In genomic region chr4:112170451-112170993, GRCh38 we compare ENCODE assay signal across 10 cellular contexts. TPM values are rescaled to one million over a fixed set of nuclear protein-coding genes. Genes with fewer than 3 reads are reported as not detected.
A peak's percentile ranks its signal among the peaks of the same experiment; 100 is the strongest.
DNase-seq lines count a peak whose midpoint lies in the region; ATAC-seq, FAIRE-seq and TF ChIP-seq lines count a peak whose summit lies in the region.
"Had no signal": no experiment of that assay in that cellular context is flagged by ENCODE, and none has a peak within 500 bp of the region (broad histone marks: within the 10 kb centered on the region; RNA-seq: fewer than 3 reads in every experiment).

No MANE protein-coding gene starts in this region.

- no peak overlapping the region for H3K4me3 Mint-ChIP-seq in astrocyte (ENCODE audit: unreplicated experiment)
- H3K4me3 Mint-ChIP-seq in stimulated activated naive B cell treated with anti-CD40 and anti-IgM and Interleukin-4, amounts not matched to agents 10 μg/mL and 1 μg/mL and 100 μg/mL, for 72 hours: no peak overlapping the region
- no peak overlapping the region for H3K4me3 Mint-ChIP-seq in stimulated activated memory B cell treated with anti-CD40 and anti-IgM and Interleukin-4, amounts not matched to agents 10 μg/mL and 1 μg/mL and 100 μg/mL, for 72 hours

- no peaks in the 10 kb centered on the region for H3K36me3 Mint-ChIP-seq in astrocyte (ENCODE audit: low read depth, unreplicated experiment)
- peaks cover 7 to 17% of the 10 kb centered on the region in 2 donors for H3K36me3 Mint-ChIP-seq in stimulated activated naive B cell treated with anti-CD40 and anti-IgM and Interleukin-4, amounts not matched to agents 10 μg/mL and 1 μg/mL and 100 μg/mL, for 72 hours
- peaks cover 10% of the 10 kb centered on the region for H3K36me3 Mint-ChIP-seq in stimulated activated memory B cell treated with anti-CD40 and anti-IgM and Interleukin-4, amounts not matched to agents 10 μg/mL and 1 μg/mL and 100 μg/mL, for 72 hours

- intact Hi-C loops in posterior cingulate gyrus (cut with DNase I): no loop called here

- DNase-seq in DMS53 (lab: John Stamatoyannopoulos, UW) (peak; percentile 49), astrocyte (ENCODE audit: low read depth) (peak; percentile 68), posterior cingulate gyrus (no peak)
- no peak for DNase-seq in stimulated activated naive B cell treated with anti-CD40 and anti-IgM and Interleukin-4, amounts not matched to agents 10 μg/mL and 1 μg/mL and 100 μg/mL, for 72 hours
- DNase-seq: head of caudate nucleus had no signal

- H3K36me3 ChIP-seq in astrocyte (ENCODE audit: insufficient read depth, low read length) (no peaks in the 10 kb centered on the region), mesodermal cell (ENCODE audit: control insufficient read depth, insufficient read depth, low read length) (no peaks in the 10 kb centered on the region)
- H3K36me3 ChIP-seq: right atrium auricular region had no signal

- no peak for ATAC-seq in HG03095 (IDR thresholded peaks at IDR 0.05; ENCODE audit: unreplicated experiment)
- ATAC-seq in stimulated activated naive B cell treated with anti-CD40 and anti-IgM and Interleukin-4, amounts not matched to agents 10 μg/mL and 1 μg/mL and 100 μg/mL, for 72 hours (replicated peaks): no peak
- no peak for ATAC-seq in stimulated activated memory B cell treated with anti-CD40 and anti-IgM and Interleukin-4, amounts not matched to agents 10 μg/mL and 1 μg/mL and 100 μg/mL, for 72 hours

- H3K27ac Mint-ChIP-seq in astrocyte (ENCODE audit: unreplicated experiment): peak overlapping the region; percentile 95
- no peak overlapping the region for H3K27ac Mint-ChIP-seq in stimulated activated naive B cell treated with anti-CD40 and anti-IgM and Interleukin-4, amounts not matched to agents 10 μg/mL and 1 μg/mL and 100 μg/mL, for 72 hours
- H3K27ac Mint-ChIP-seq in stimulated activated memory B cell treated with anti-CD40 and anti-IgM and Interleukin-4, amounts not matched to agents 10 μg/mL and 1 μg/mL and 100 μg/mL, for 72 hours: no peak overlapping the region

- H3K9me3 Mint-ChIP-seq in astrocyte (ENCODE audit: unreplicated experiment): no peaks in the 10 kb centered on the region
- H3K9me3 Mint-ChIP-seq in stimulated activated naive B cell treated with anti-CD40 and anti-IgM and Interleukin-4, amounts not matched to agents 10 μg/mL and 1 μg/mL and 100 μg/mL, for 72 hours: no peaks in the 10 kb centered on the region
- no peaks in the 10 kb centered on the region for H3K9me3 Mint-ChIP-seq in stimulated activated memory B cell treated with anti-CD40 and anti-IgM and Interleukin-4, amounts not matched to agents 10 μg/mL and 1 μg/mL and 100 μg/mL, for 72 hours

- peaks cover 34% of the 10 kb centered on the region for H3K4me1 Mint-ChIP-seq in astrocyte (ENCODE audit: low read depth, unreplicated experiment)
- H3K4me1 Mint-ChIP-seq in stimulated activated naive B cell treated with anti-CD40 and anti-IgM and Interleukin-4, amounts not matched to agents 10 μg/mL and 1 μg/mL and 100 μg/mL, for 72 hours: peaks cover 11 to 23% of the 10 kb centered on the region in 2 donors
- H3K4me1 Mint-ChIP-seq in stimulated activated memory B cell treated with anti-CD40 and anti-IgM and Interleukin-4, amounts not matched to agents 10 μg/mL and 1 μg/mL and 100 μg/mL, for 72 hours: no peaks in the 10 kb centered on the region

- no peaks in the 10 kb centered on the region for H3K27me3 ChIP-seq in astrocyte (ENCODE audit: insufficient read depth, low read length)
- H3K27me3 ChIP-seq: right atrium auricular region had no signal

- TF ChIP-seq EP300 in Ishikawa (IDR thresholded peaks at IDR 0.05; ENCODE audit: borderline replicate concordance): no peak

- TF ChIP-seq CTCF in astrocyte (IDR thresholded peaks at IDR 0.05; ENCODE audit: insufficient read depth, low read depth, low read length): no peak

- no peaks in the 10 kb centered on the region for H4K20me1 ChIP-seq in astrocyte (ENCODE audit: insufficient read depth, low read length)

- H3K4me1 ChIP-seq in astrocyte (ENCODE audit: insufficient read depth, low read length) (no peaks in the 10 kb centered on the region), mesodermal cell (ENCODE audit: control insufficient read depth, insufficient read depth, low read length, poor library complexity, severe bottlenecking) (peaks cover 23% of the 10 kb centered on the region)

- no peaks in the 10 kb centered on the region for H3K27me3 Mint-ChIP-seq in astrocyte (ENCODE audit: low read depth, unreplicated experiment)
- no peaks in the 10 kb centered on the region for H3K27me3 Mint-ChIP-seq in stimulated activated naive B cell treated with anti-CD40 and anti-IgM and Interleukin-4, amounts not matched to agents 10 μg/mL and 1 μg/mL and 100 μg/mL, for 72 hours
- H3K27me3 Mint-ChIP-seq in stimulated activated memory B cell treated with anti-CD40 and anti-IgM and Interleukin-4, amounts not matched to agents 10 μg/mL and 1 μg/mL and 100 μg/mL, for 72 hours: no peaks in the 10 kb centered on the region

- peak; percentile 94 for FAIRE-seq in astrocyte (lab: Jason Lieb, UNC)

- H3K4me3 ChIP-seq in astrocyte (ENCODE audit: insufficient read depth, low read depth, low read length) (no peak overlapping the region), mesodermal cell (ENCODE audit: extremely low read depth, insufficient read depth, low read length, poor library complexity, severe bottlenecking) (no peak overlapping the region)
- H3K4me3 ChIP-seq: right atrium auricular region had no signal

- H3K4me2 ChIP-seq in astrocyte (ENCODE audit: low read length): peak overlapping the region; percentile 7

- H3K9me3 ChIP-seq in astrocyte (ENCODE audit: insufficient read depth, low read depth, low read length) (no peaks in the 10 kb centered on the region), mesodermal cell (ENCODE audit: control insufficient read depth, low read length) (no peaks in the 10 kb centered on the region)
- H3K9me3 ChIP-seq: right atrium auricular region had no signal

- H3K27ac ChIP-seq in astrocyte (ENCODE audit: low read depth, low read length) (peak overlapping the region; percentile 40), mesodermal cell (ENCODE audit: low read depth, low read length, severe bottlenecking) (peak overlapping the region; percentile 87)
- H3K27ac ChIP-seq: right atrium auricular region had no signal

- no peak overlapping the region for H3K9ac ChIP-seq in astrocyte (ENCODE audit: low read length)

- no peak for TF ChIP-seq RAD21 in Ishikawa (IDR thresholded peaks at IDR 0.05; ENCODE audit: low read depth)

- 100% methylated on average over 2 of the region's 3 CpGs; no CpG with 5 or more reads in 1 of the 2 experiments for WGBS in mesodermal cell (ENCODE audit: insufficient coverage in 2 of 2), 2 experiments

- H3K79me2 ChIP-seq in astrocyte (ENCODE audit: insufficient read depth, low read length): no peaks in the 10 kb centered on the region

- peak overlapping the region; percentile 24 for H2AFZ ChIP-seq in astrocyte (ENCODE audit: low read depth, low read length)

TF ChIP-seq in Ishikawa, 13 proteins besides CTCF, POLR2A, EP300 and RAD21:
- TF ChIP-seq ZBTB7A (IDR thresholded peaks at IDR 0.05; ENCODE audit: low read depth) (no peak), CEBPB (IDR thresholded peaks at IDR 0.05) (peak; percentile 41; the same call in 1 of the 2 replicates)

RNA-seq across cellular contexts. Expression of gene FAM241A, which starts 25.3 kb away (rescaled TPM):
- 1.5 and 1.7 TPM in 2 replicates for total RNA-seq in astrocyte
- 1.6 TPM for polyA plus RNA-seq in mesodermal cell (2013, experiment 1 of 2)
- 2.0 TPM for polyA plus RNA-seq in mesodermal cell (2013, experiment 2 of 2)

Comparison
In these comparisons a context has a peak if more than half of its experiments do, and no peak if none do; other contexts are left out.
1. DNase-seq: peak in DMS53 (single experiment) and astrocyte (single experiment); none in posterior cingulate gyrus (0 of 10) and stimulated activated naive B cell treated with anti-CD40 and anti-IgM and Interleukin-4, amounts not matched to agents 10 μg/mL and 1 μg/mL and 100 μg/mL, for 72 hours (single experiment).